ENCODE assay signal across 16 cellular contexts in the genomic region with DNA sequence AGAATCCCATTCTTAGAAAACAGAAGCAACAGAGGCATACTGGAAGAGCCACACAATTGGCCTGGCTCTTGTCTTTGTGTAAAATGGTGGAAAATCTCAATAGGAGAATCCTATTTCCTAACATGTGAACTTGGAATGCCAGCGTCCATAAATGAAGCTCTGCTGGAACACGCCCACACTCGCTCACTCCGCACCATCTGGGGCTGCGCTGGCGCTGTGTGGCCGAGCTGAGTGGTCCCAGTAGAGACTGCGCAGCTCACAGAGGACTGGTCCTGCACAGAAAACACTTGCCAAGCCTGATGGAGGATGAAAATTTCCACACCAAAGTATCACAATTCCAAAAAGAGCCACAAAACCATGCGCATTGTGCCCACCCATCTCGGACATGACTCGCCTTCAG. TPM values are rescaled to one million over a fixed set of nuclear protein-coding genes. Genes with fewer than 3 reads are reported as not detected.
DNase-seq lines count a peak whose midpoint lies in the region; ATAC-seq, FAIRE-seq and TF ChIP-seq lines count a peak whose summit lies in the region.
"Had no signal": no experiment of that assay in that cellular context is flagged by ENCODE, and none has a peak within 500 bp of the region (broad histone marks: within the 10 kb centered on the region; RNA-seq: fewer than 3 reads in every experiment).

No MANE protein-coding gene starts in this region.

- POLR2A ChIA-PET in Panc1 (lab: Charles Lee): no interaction called here
- POLR2A ChIA-PET in H1 (lab: Charles Lee; ENCODE audit: partially characterized antibody): interaction anchor here (1.7 to 1.8 kb wide), 2 partner anchors 9 to 40 kb away, joined by 4 to 6 read pairs; no protein-coding TSS in a partner anchor
- POLR2A ChIA-PET in activated CD4-positive, alpha-beta memory T cell treated with anti-CD3 and anti-CD28 coated beads, Interleukin-2, amount 10 ng/mL, durations not matched to agents 7 days and 5 days (lab: Charles Lee): no interaction called here

- H3K9ac ChIP-seq in H1 (replicated peaks in 1 of 4; ENCODE audit: extremely low read depth in 1 of 4, low read depth in 3 of 4, low read length in 3 of 4): no peak overlapping the region
- H3K9ac ChIP-seq: BLaER1 treated with 17β-estradiol and CSF1 and Interleukin-3, amounts not matched to agents 10 nM and 100 nM had no signal

- H3K27ac Mint-ChIP-seq in neural crest cell (ENCODE audit: unreplicated experiment): peak overlapping the region; percentile 24
- no peak overlapping the region for H3K27ac Mint-ChIP-seq in activated CD4-positive, alpha-beta memory T cell treated with anti-CD3 and anti-CD28 coated beads, Interleukin-2, amount 10 ng/mL, durations not matched to agents 7 days and 5 days

- H3K9me3 Mint-ChIP-seq in neural crest cell: no peaks in the 10 kb centered on the region
- H3K9me3 Mint-ChIP-seq in activated CD4-positive, alpha-beta memory T cell treated with anti-CD3 and anti-CD28 coated beads, Interleukin-2, amount 10 ng/mL, durations not matched to agents 7 days and 5 days: no peaks in the 10 kb centered on the region

- no peak overlapping the region for H4K91ac ChIP-seq in H1 (replicated peaks; ENCODE audit: insufficient read length, low read length)

- no peaks in the 10 kb centered on the region for H3K27me3 Mint-ChIP-seq in neural crest cell (ENCODE audit: low read depth)
- H3K27me3 Mint-ChIP-seq in activated CD4-positive, alpha-beta memory T cell treated with anti-CD3 and anti-CD28 coated beads, Interleukin-2, amount 10 ng/mL, durations not matched to agents 7 days and 5 days: no peaks in the 10 kb centered on the region

- FAIRE-seq in H1 (lab: Jason Lieb, UNC): no peak
- FAIRE-seq: H54 had no signal

- no peak overlapping the region for H2AFZ ChIP-seq in H1 (ENCODE audit: low read length)

- no peak for TF ChIP-seq POLR2A in H1 (IDR thresholded peaks at IDR 0.05; ENCODE audit: control extremely low read depth in 1 of 2, low read depth in 2 of 2, low read length in 2 of 2)
- no peak for TF ChIP-seq POLR2A in Peyer's patch (IDR thresholded peaks at IDR 0.05)

- H3K79me2 ChIP-seq in H1 (ENCODE audit: control insufficient read depth in 1 of 2, insufficient read depth in 2 of 2, low read length in 2 of 2): peaks cover 0 to under 1% of the 10 kb centered on the region in 2 experiments; a peak in 1 of 4 replicates

- in situ Hi-C loops in Panc1 (cut with HindIII; ENCODE audit: low pct_unique_long_range_greater_than_20kb, low sequenced_read_pairs): no loop called here

- H4K5ac ChIP-seq in H1 (ENCODE audit: insufficient read length, low read depth, low read length): no peak overlapping the region

- H3K4me3 ChIP-seq in Panc1 (ENCODE audit: low read depth in 2 of 2, low read length in 2 of 2) (no peak overlapping the region), H1 (ENCODE audit: extremely low read depth in 1 of 4, insufficient read depth in 2 of 4, low read depth in 3 of 4, low read length in 4 of 4) (no peak overlapping the region), Peyer's patch (no peak overlapping the region)
- H3K4me3 ChIP-seq: BLaER1 treated with 17β-estradiol and CSF1 and Interleukin-3, amounts not matched to agents 10 nM and 100 nM; SK-N-MC had no signal

- H3K36me3 ChIP-seq in Panc1 (ENCODE audit: control insufficient read depth, insufficient read depth, low read length) (no peaks in the 10 kb centered on the region), H1 (ENCODE audit: control insufficient read depth in 2 of 4, insufficient read depth in 4 of 4, low read length in 3 of 4) (peaks cover 0 to 38% (median 3%) of the 10 kb centered on the region in 4 experiments; a peak in 4 of 8 replicates), Peyer's patch (peaks cover 0 to 5% (median 0%) of the 10 kb centered on the region in 3 donors)

- H3K4me2 ChIP-seq in H1 (ENCODE audit: insufficient read depth in 1 of 2, low read depth in 2 of 2, low read length in 2 of 2): no peak overlapping the region

- no peak overlapping the region for H3K14ac ChIP-seq in H1 (ENCODE audit: insufficient read length)

- no peak overlapping the region for H3K4ac ChIP-seq in H1 (replicated peaks; ENCODE audit: insufficient read length, low read depth, low read length)

- no peak overlapping the region for H2BK120ac ChIP-seq in H1 (replicated peaks; ENCODE audit: low read depth, low read length)

- H3K4me1 Mint-ChIP-seq in neural crest cell: peaks cover 28% of the 10 kb centered on the region
- no peaks in the 10 kb centered on the region for H3K4me1 Mint-ChIP-seq in activated CD4-positive, alpha-beta memory T cell treated with anti-CD3 and anti-CD28 coated beads, Interleukin-2, amount 10 ng/mL, durations not matched to agents 7 days and 5 days

- H3K56ac ChIP-seq in H1 (replicated peaks; ENCODE audit: insufficient read length, low read depth, low read length): no peak overlapping the region

- no peak overlapping the region for H2AK5ac ChIP-seq in H1 (ENCODE audit: low read depth, low read length)

- no peaks in the 10 kb centered on the region for H3K23me2 ChIP-seq in H1 (ENCODE audit: low read depth, low read length)

- H2BK20ac ChIP-seq in H1 (ENCODE audit: low read length): no peak overlapping the region

- no peak overlapping the region for H3K18ac ChIP-seq in H1 (ENCODE audit: extremely low read depth, low read length)

- H3K36me3 Mint-ChIP-seq in neural crest cell (ENCODE audit: low read depth): peaks cover 14% of the 10 kb centered on the region
- H3K36me3 Mint-ChIP-seq in activated CD4-positive, alpha-beta memory T cell treated with anti-CD3 and anti-CD28 coated beads, Interleukin-2, amount 10 ng/mL, durations not matched to agents 7 days and 5 days (ENCODE audit: low read depth): no peaks in the 10 kb centered on the region

- BruUV-seq in Panc1 (replicated peaks; lab: Mats Ljungman, UMichigan): no TSS peak

- no peak overlapping the region for H3K23ac ChIP-seq in H1 (ENCODE audit: insufficient read length)

- 93% methylated on average over 11 of the region's 11 CpGs; no CpG with 5 or more reads in 1 of the 2 experiments for WGBS in H1 (ENCODE audit: extremely low coverage in 1 of 2, insufficient coverage in 1 of 2, insufficient read length in 1 of 2, insufficient replicate concordance in 2 of 2, low coverage in 1 of 2, low lambda C conversion rate in 2 of 2, missing lambda C conversion rate in 1 of 2), 2 experiments

- no peaks in the 10 kb centered on the region; the same call in 1 of the 2 replicates for H3K79me1 ChIP-seq in H1 (ENCODE audit: low read depth, low read length)

- H3K4me1 ChIP-seq in Panc1 (ENCODE audit: control insufficient read depth, insufficient read depth, low read length) (peaks cover 30% of the 10 kb centered on the region), H1 (replicated peaks in 1 of 4; ENCODE audit: control insufficient read depth in 3 of 4, insufficient read depth in 4 of 4, low read length in 3 of 4) (peaks cover 0 to 11% (median 5%) of the 10 kb centered on the region in 4 experiments; a peak in 5 of 7 replicates), Peyer's patch (no peaks in the 10 kb centered on the region)

- H4K20me1 ChIP-seq in H1 (replicated peaks in 1 of 2; ENCODE audit: control insufficient read depth in 1 of 2, insufficient read depth in 2 of 2, low read length in 2 of 2): peaks cover 3 to 5% of the 10 kb centered on the region in 2 experiments

- H3K9me3 ChIP-seq in Panc1 (ENCODE audit: control insufficient read depth, insufficient read depth, low read depth, low read length) (no peaks in the 10 kb centered on the region), H1 (ENCODE audit: insufficient read depth in 2 of 2, low read depth in 1 of 2, low read length in 1 of 2) (no peaks in the 10 kb centered on the region), Peyer's patch (no peaks in the 10 kb centered on the region)
- H3K9me3 ChIP-seq: BLaER1 treated with 17β-estradiol and CSF1 and Interleukin-3, amounts not matched to agents 10 nM and 100 nM had no signal

- no peak overlapping the region for H2BK5ac ChIP-seq in H1 (ENCODE audit: low read depth, low read length)

- ATAC-seq in Panc1: no peak

- CTCF ChIA-PET in Panc1 (lab: Charles Lee): no interaction called here
- CTCF ChIA-PET in H1 (lab: Charles Lee; ENCODE audit: partially characterized antibody): interaction anchor here (0.7 to 3.7 kb wide), 9 partner anchors 8 to 128 kb away, joined by 3 to 17 read pairs (median 3); no protein-coding TSS in a partner anchor
- CTCF ChIA-PET in activated CD4-positive, alpha-beta memory T cell treated with anti-CD3 and anti-CD28 coated beads, Interleukin-2, amount 10 ng/mL, durations not matched to agents 7 days and 5 days (lab: Charles Lee): no interaction called here

- no peak overlapping the region for H2BK12ac ChIP-seq in H1 (ENCODE audit: low read depth, low read length)

- H3K4me3 Mint-ChIP-seq in neural crest cell: no peak overlapping the region
- H3K4me3 Mint-ChIP-seq in activated CD4-positive, alpha-beta memory T cell treated with anti-CD3 and anti-CD28 coated beads, Interleukin-2, amount 10 ng/mL, durations not matched to agents 7 days and 5 days: no peak overlapping the region

- no peak for DNase-seq in Panc1 (ENCODE audit: low read depth, low spot score)
- no peak for DNase-seq in H1 (ENCODE audit: low read depth in 1 of 2, low spot score in 2 of 2)
- DNase-seq in neural crest cell (ENCODE audit: low read depth, low spot score): no peak
- no peak for DNase-seq in HuH-7.5 (ENCODE audit: low spot score)
- DNase-seq in NCI-H1694 treated with DMSO at 0.1 percent for 48 hours (lab: John Stamatoyannopoulos, UW): no peak
- DNase-seq in Peyer's patch: no peak
- DNase-seq in activated CD4-positive, alpha-beta memory T cell treated with anti-CD3 and anti-CD28 coated beads, Interleukin-2, amount 10 ng/mL, durations not matched to agents 7 days and 5 days: no peak
- DNase-seq: DMS153, EL, MV-4-11, NCI-H1417 treated with DMSO at 0.1 percent for 48 hours, NCI-H2029 treated with DMSO at 0.1 percent for 48 hours, NCI-H510A had no signal

- peak overlapping the region; percentile 60 for H4K8ac ChIP-seq in H1 (ENCODE audit: extremely low read depth, insufficient read depth, low read length)

- TF ChIP-seq CTCF in Panc1 (IDR thresholded peaks at IDR 0.05) (no peak), H1 (IDR thresholded peaks at IDR 0.05; ENCODE audit: control extremely low read depth in 1 of 3, insufficient read depth in 1 of 3, low read depth in 1 of 3, low read length in 3 of 3) (no peak), neural crest cell (conservative IDR thresholded peaks at IDR 0.05) (no peak), Peyer's patch (IDR thresholded peaks at IDR 0.05) (no peak)

- intact Hi-C loops in Panc1 (cut with micrococcal nuclease; ENCODE audit: unreplicated experiment): no loop called here

- H2BK15ac ChIP-seq in H1 (ENCODE audit: low read length): no peak overlapping the region

- no peak for TF ChIP-seq RAD21 in H1 (IDR thresholded peaks at IDR 0.05 in 1 of 2, conservative IDR thresholded peaks at IDR 0.05 in 1 of 2; ENCODE audit: low read depth in 2 of 2, low read length in 2 of 2)

- peak overlapping the region; percentile 88; the same call in 1 of the 2 replicates for H3K27ac ChIP-seq in Panc1 (ENCODE audit: low read length)
- H3K27ac ChIP-seq in H1 (ENCODE audit: low read depth, low read length): no peak overlapping the region
- no peak overlapping the region for H3K27ac ChIP-seq in Peyer's patch
- H3K27ac ChIP-seq: BLaER1 treated with 17β-estradiol and CSF1 and Interleukin-3, amounts not matched to agents 10 nM and 100 nM; SK-N-MC had no signal

- TF ChIP-seq EP300 in H1 (IDR thresholded peaks at IDR 0.05; ENCODE audit: borderline replicate concordance in 1 of 2, low read depth in 2 of 2, low read length in 2 of 2): no peak

- H3K27me3 ChIP-seq in Panc1 (ENCODE audit: control insufficient read depth, insufficient read depth, low read length) (no peaks in the 10 kb centered on the region), H1 (replicated peaks in 1 of 4; ENCODE audit: control insufficient read depth in 3 of 4, extremely low read depth in 1 of 4, insufficient read depth in 3 of 4, low read length in 3 of 4) (no peaks in the 10 kb centered on the region), Peyer's patch (no peaks in the 10 kb centered on the region)
- H3K27me3 ChIP-seq: BLaER1 treated with 17β-estradiol and CSF1 and Interleukin-3, amounts not matched to agents 10 nM and 100 nM had no signal

RNA-seq across cellular contexts. Expression of a gene that starts 56.2 kb away (rescaled TPM):
- total RNA-seq in Panc1 (2021; ENCODE audit: unreplicated experiment) (2.5 TPM), neural crest cell (217 and 218 TPM in 2 replicates), Peyer's patch (100 to 1,000 TPM in 1 of 4 donors, 10 to 100 TPM in 2, 1 to 10 TPM in 1; 7.5 to 148 (median 21.0) TPM)
- polyA plus RNA-seq in Panc1 (2012; ENCODE audit: insufficient read length): 4.5 TPM
- 131 and 141 TPM in 2 replicates for total RNA-seq in H1 (2021; fragmentation: NEBNext Ultra II Directional; extraction: Animal tissue kit (Norgen Biotek cat#: 25700))
- polyA plus RNA-seq in H1 (2011; rRNA removed): 104 and 204 TPM in 2 replicates
- polyA plus RNA-seq in H1 (2011; cell fraction: cytosol; rRNA removed): 80.0 TPM
- 206 TPM for polyA plus RNA-seq in H1 (2011; cell fraction: nucleus; rRNA removed)
- 74.0 to 91.4 TPM (median 80.3 TPM) in 4 replicates for polyA plus RNA-seq in H1 (2012, experiment 1 of 2)
- 31.1 TPM for polyA plus RNA-seq in H1 (2012, experiment 2 of 2)
- polyA plus RNA-seq in H1 (2013, experiment 1 of 2): 208 TPM
- polyA plus RNA-seq in H1 (2013, experiment 2 of 2): 187 TPM
- 68.1 and 71.5 TPM in 2 replicates for polyA minus RNA-seq in H1 (2011; rRNA and poly(A)+ RNA removed)
- polyA minus RNA-seq in H1 (2011; cell fraction: cytosol; rRNA and poly(A)+ RNA removed): 54.3 TPM
- 58.5 TPM for polyA minus RNA-seq in H1 (2011; cell fraction: nucleus; rRNA and poly(A)+ RNA removed)
- not detected for total RNA-seq in activated CD4-positive, alpha-beta memory T cell treated with anti-CD3 and anti-CD28 coated beads, Interleukin-2, amount 10 ng/mL, durations not matched to agents 7 days and 5 days
